Comparison of ENCODE assay signal across 13 cellular contexts in genomic region chr12:47219243-47219642, GRCh38.
DNase-seq lines count a peak whose midpoint lies in the region; ATAC-seq, FAIRE-seq and TF ChIP-seq lines count a peak whose summit lies in the region.
"Had no signal": no experiment of that assay in that cellular context is flagged by ENCODE, and none has a peak within 500 bp of the region (broad histone marks: within the 10 kb centered on the region; RNA-seq: fewer than 3 reads in every experiment).

No MANE protein-coding gene starts in this region.

- peak in 1 of 5 donors; percentile 28 for DNase-seq in CD4-positive, alpha-beta memory T cell
- DNase-seq in LHCN-M2 (ENCODE audit: low read depth): peak; percentile 9
- peak; percentile 20 for DNase-seq in adipocyte (ENCODE audit: low read depth)
- no peak for DNase-seq in right lobe of liver
- DNase-seq in cortex of kidney (lab: John Stamatoyannopoulos, UW): no peak
- DNase-seq in small intestine: no peak
- DNase-seq in GM10248 (ENCODE audit: extremely low spot score): no peak
- DNase-seq: COR-L47, NCI-H187 treated with DMSO at 0.1 percent for 48 hours, WERI-Rb-1 had no signal

- H3K4me3 ChIP-seq in CD4-positive, alpha-beta memory T cell (ENCODE audit: low read length in 2 of 2): peak overlapping the region; percentile 12 to 70
- H3K4me3 ChIP-seq in adipocyte (ENCODE audit: low read length) (no peak overlapping the region), right lobe of liver (no peak overlapping the region), small intestine (ENCODE audit: low read depth in 1 of 2, low read length in 2 of 2) (no peak overlapping the region)
- H3K4me3 ChIP-seq: ascending aorta, gastroesophageal sphincter had no signal

- peaks cover 50 to 62% of the 10 kb centered on the region in 2 donors for H3K36me3 Mint-ChIP-seq in CD4-positive, alpha-beta memory T cell

- no peaks in the 10 kb centered on the region for H3K9me3 ChIP-seq in CD4-positive, alpha-beta memory T cell (ENCODE audit: control insufficient read depth in 1 of 2, low read length in 2 of 2)
- H3K9me3 ChIP-seq in adipocyte (ENCODE audit: control insufficient read depth, low read length) (no peaks in the 10 kb centered on the region), right lobe of liver (no peaks in the 10 kb centered on the region), small intestine (ENCODE audit: control insufficient read depth, low read depth) (no peaks in the 10 kb centered on the region)
- H3K9me3 ChIP-seq: ascending aorta, gastroesophageal sphincter had no signal

- peaks cover 31 to 74% (median 42%) of the 10 kb centered on the region in 4 donors for H3K4me1 Mint-ChIP-seq in CD4-positive, alpha-beta memory T cell

- H3K27ac ChIP-seq in CD4-positive, alpha-beta memory T cell (ENCODE audit: low read depth, low read length): peak overlapping the region; percentile 20
- no peak overlapping the region for H3K27ac ChIP-seq in right lobe of liver
- H3K27ac ChIP-seq in small intestine (ENCODE audit: low read depth in 1 of 2, low read length in 1 of 2): no peak overlapping the region
- H3K27ac ChIP-seq: ascending aorta, gastroesophageal sphincter, WERI-Rb-1 had no signal

- POLR2A ChIA-PET in CD4-positive, alpha-beta memory T cell (lab: Charles Lee; ENCODE audit: partially characterized antibody): interaction anchor here (0.6 to 17.3 kb wide), 17 partner anchors 11 to 1229 kb away, joined by 3 to 354 read pairs (median 4); partner anchors contain the start of genes AMIGO2, PCED1B and SLC38A1
- POLR2A ChIA-PET in GM10248 (lab: Yijun Ruan, JAX): no interaction called here

- no peak for TF ChIP-seq POLR2A in right lobe of liver (IDR thresholded peaks at IDR 0.05)

- H3K4me1 ChIP-seq in CD4-positive, alpha-beta memory T cell (ENCODE audit: insufficient read depth, low read length): peaks cover 60% of the 10 kb centered on the region
- H3K4me1 ChIP-seq in adipocyte (ENCODE audit: control insufficient read depth, insufficient read depth, low read length) (peaks cover 4% of the 10 kb centered on the region), right lobe of liver (peaks cover 0 to 30% (median 13%) of the 10 kb centered on the region in 4 donors), small intestine (ENCODE audit: control insufficient read depth in 2 of 2, insufficient read depth in 1 of 2, low read depth in 1 of 2, low read length in 1 of 2) (peaks cover 0 to 13% of the 10 kb centered on the region in 2 donors)

- peak overlapping the region; percentile 92 to 99 (median 96) for H3K4me3 Mint-ChIP-seq in CD4-positive, alpha-beta memory T cell

- intact Hi-C loops in CD4-positive, alpha-beta memory T cell (cut with micrococcal nuclease): loop anchor here (5.0 kb wide), 1 partner anchor 1002 kb away; no protein-coding TSS in a partner anchor
- intact Hi-C loops in right lobe of liver (cut with DNase I): no loop called here

- TF ChIP-seq CTCF in right lobe of liver (IDR thresholded peaks at IDR 0.05): no peak
- TF ChIP-seq CTCF in GM10248 (IDR thresholded peaks at IDR 0.05; ENCODE audit: control extremely low read depth, extremely low read depth, low read depth, missing control alignments): no peak

- 50% methylated on average over 3 of the region's 3 CpGs for WGBS in right lobe of liver (ENCODE audit: insufficient coverage, low coverage, low lambda C conversion rate, missing lambda C conversion rate)
- 75 to 84% (median 80%) methylated on average over 3 of the region's 3 CpGs for WGBS in small intestine, 3 donors

- no peak for FAIRE-seq in small intestine (lab: Jason Lieb, UNC)

- no peaks in the 10 kb centered on the region for H3K27me3 ChIP-seq in CD4-positive, alpha-beta memory T cell (ENCODE audit: insufficient read depth, low read length)
- H3K27me3 ChIP-seq in adipocyte (replicated peaks; ENCODE audit: control insufficient read depth, insufficient read depth, low read length) (no peaks in the 10 kb centered on the region), right lobe of liver (no peaks in the 10 kb centered on the region), small intestine (ENCODE audit: control insufficient read depth in 2 of 2, insufficient read depth in 2 of 2, low read length in 2 of 2) (no peaks in the 10 kb centered on the region)
- H3K27me3 ChIP-seq: ascending aorta, gastroesophageal sphincter had no signal

- CTCF ChIA-PET in CD4-positive, alpha-beta memory T cell (lab: Charles Lee; ENCODE audit: partially characterized antibody): interaction anchor here (0.7 to 6.1 kb wide), 17 partner anchors 9 to 189 kb away, joined by 3 to 66 read pairs (median 5); partner anchors contain the start of genes AMIGO2 and PCED1B
- CTCF ChIA-PET in GM10248 (lab: Yijun Ruan, JAX): interaction anchor here (0.8 to 4.5 kb wide), 6 partner anchors 8 to 149 kb away, joined by 3 to 20 read pairs (median 4); no protein-coding TSS in a partner anchor

- no peaks in the 10 kb centered on the region for H3K9me3 Mint-ChIP-seq in CD4-positive, alpha-beta memory T cell

- ATAC-seq in right lobe of liver (peak in 3 of 4 donors; percentile 43 to 66 (median 59)), GM19351 (IDR thresholded peaks at IDR 0.05; ENCODE audit: unreplicated experiment) (no peak)
- ATAC-seq: gastroesophageal sphincter had no signal

- no peak overlapping the region for H3K9ac ChIP-seq in adipocyte (ENCODE audit: low read length)

- peak overlapping the region; percentile 41 to 93 (median 82) for H3K27ac Mint-ChIP-seq in CD4-positive, alpha-beta memory T cell

- H3K36me3 ChIP-seq in CD4-positive, alpha-beta memory T cell (ENCODE audit: insufficient read depth, low read length): peaks cover 4% of the 10 kb centered on the region
- no peaks in the 10 kb centered on the region for H3K36me3 ChIP-seq in adipocyte (ENCODE audit: control insufficient read depth, insufficient read depth, low read length, severe bottlenecking)
- H3K36me3 ChIP-seq in right lobe of liver: no peaks in the 10 kb centered on the region
- H3K36me3 ChIP-seq in small intestine (ENCODE audit: control insufficient read depth in 2 of 2, insufficient read depth in 2 of 2, low read length in 2 of 2): no peaks in the 10 kb centered on the region
- H3K36me3 ChIP-seq: gastroesophageal sphincter, WERI-Rb-1 had no signal

- no peaks in the 10 kb centered on the region for H3K27me3 Mint-ChIP-seq in CD4-positive, alpha-beta memory T cell

Comparison
In these comparisons a context has a peak if more than half of its experiments do, and no peak if none do; other contexts are left out.
1. DNase-seq: peak in LHCN-M2 (single experiment) and adipocyte (single experiment); none in right lobe of liver (0 of 3), cortex of kidney (single experiment), small intestine (single experiment) and GM10248 (single experiment).
2. H3K4me3 ChIP-seq: peak in CD4-positive, alpha-beta memory T cell (2 of 2); none in adipocyte (single experiment), right lobe of liver (0 of 3) and small intestine (0 of 2).